Comparison of ENCODE assay signal across 5 cellular contexts in genomic region chr3:150013801-150014200, GRCh38.
"Had no signal": no experiment of that assay in that cellular context is flagged by ENCODE, and none has a peak within 500 bp of the region (broad histone marks: within the 10 kb centered on the region; RNA-seq: fewer than 3 reads in every experiment).

No MANE protein-coding gene starts in this region.

- H3K4me3 ChIP-seq: K562 had no signal

- DNase-seq: IMR-90, KBM-7 had no signal

- H3K27ac ChIP-seq: HL-60 had no signal

- ATAC-seq: HepG2, K562 had no signal
